Comparison of ENCODE assay signal across 18 cellular contexts in genomic region chr6:106569444-106569843, GRCh38. TPM values are rescaled to one million over a fixed set of nuclear protein-coding genes. Genes with fewer than 3 reads are reported as not detected.
A peak's percentile ranks its signal among the peaks of the same experiment; 100 is the strongest.
DNase-seq lines count a peak whose midpoint lies in the region; ATAC-seq and TF ChIP-seq lines count a peak whose summit lies in the region.
"Had no signal": no experiment of that assay in that cellular context is flagged by ENCODE, and none has a peak within 500 bp of the region (broad histone marks: within the 10 kb centered on the region; RNA-seq: fewer than 3 reads in every experiment).

No MANE protein-coding gene starts in this region.

- H3K4me3 ChIP-seq in esophagus muscularis mucosa (no peak overlapping the region), right cardiac atrium (ENCODE audit: low read length) (no peak overlapping the region)
- H3K4me3 ChIP-seq: GM12878 had no signal

- no peak overlapping the region for H3K4me3 Mint-ChIP-seq in T-helper 17 cell
- H3K4me3 Mint-ChIP-seq: H9 had no signal

- intact Hi-C loops in esophagus muscularis mucosa (cut with DNase I) = no loop called here
- intact Hi-C loops in Right ventricle myocardium inferior (cut with DNase I) = loop anchor here (5.0 to 10.0 kb wide), 2 partner anchors 232 to 405 kb away; partner anchors contain the start of gene CD24
- intact Hi-C loops in right cardiac atrium (cut with DNase I) = loop anchor here (5.0 to 10.0 kb wide), 2 partner anchors 122 to 235 kb away; no protein-coding TSS in a partner anchor

- no peak for TF ChIP-seq POLR2A in esophagus muscularis mucosa (IDR thresholded peaks at IDR 0.05; ENCODE audit: low read depth)

- H3K27me3 ChIP-seq in esophagus muscularis mucosa = no peaks in the 10 kb centered on the region
- H3K27me3 ChIP-seq in right cardiac atrium (ENCODE audit: control insufficient read depth, insufficient read depth) = no peaks in the 10 kb centered on the region
- H3K27me3 ChIP-seq: BE2C had no signal

- TF ChIP-seq CTCF in esophagus muscularis mucosa (IDR thresholded peaks at IDR 0.05) = no peak

- ATAC-seq in T-helper 17 cell = no peak
- ATAC-seq in Right ventricle myocardium inferior = no peak
- no peak for ATAC-seq in right cardiac atrium
- ATAC-seq: GM12878 had no signal

- H3K27me3 Mint-ChIP-seq in T-helper 17 cell = no peaks in the 10 kb centered on the region

- H3K27ac ChIP-seq in esophagus muscularis mucosa (replicated peaks in 1 of 4) (no peak overlapping the region), right cardiac atrium (ENCODE audit: low read length) (no peak overlapping the region)
- H3K27ac ChIP-seq: KMS-11 had no signal

- DNase-seq in AG20443 (ENCODE audit: low spot score) (peak; percentile 39), ELR (ENCODE audit: low read depth) (peak; percentile 64), T-helper 17 cell (no peak), esophagus muscularis mucosa (ENCODE audit: extremely low spot score) (peak; percentile 12), NCI-H2171 treated with DMSO at 0.1 percent for 48 hours (lab: John Stamatoyannopoulos, UW) (no peak), NCI-H82 (lab: John Stamatoyannopoulos, UW) (no peak), Right ventricle myocardium inferior (ENCODE audit: missing footprints) (no peak), right cardiac atrium (no peak)
- DNase-seq: BE2C, H9, NCI-H1105, NCI-H2029 treated with DMSO at 0.1 percent for 48 hours, NCI-H345, NCI-H524, NCI-H774, Right ventricle myocardium superior had no signal

- no peak for TF ChIP-seq EP300 in esophagus muscularis mucosa (IDR thresholded peaks at IDR 0.05)

- H3K36me3 ChIP-seq in esophagus muscularis mucosa = peaks cover 7 to 48% (median 21%) of the 10 kb centered on the region in 4 donors

- H3K4me1 Mint-ChIP-seq in T-helper 17 cell = peaks cover 7% of the 10 kb centered on the region

- H3K36me3 Mint-ChIP-seq in T-helper 17 cell (ENCODE audit: low read depth) = peaks cover 8% of the 10 kb centered on the region

- WGBS in esophagus muscularis mucosa = 97% methylated on average over 3 of the region's 3 CpGs
- WGBS in right cardiac atrium = 98% methylated on average over 3 of the region's 3 CpGs

- H3K9me3 ChIP-seq in T-helper 17 cell (ENCODE audit: control insufficient read depth, low read length, poor library complexity, severe bottlenecking) = no peaks in the 10 kb centered on the region
- H3K9me3 ChIP-seq in esophagus muscularis mucosa = no peaks in the 10 kb centered on the region
- no peaks in the 10 kb centered on the region for H3K9me3 ChIP-seq in right cardiac atrium (ENCODE audit: control insufficient read depth, low read length)
- H3K9me3 ChIP-seq: BE2C had no signal

- peak overlapping the region; percentile 21 for H3K27ac Mint-ChIP-seq in T-helper 17 cell

- H3K4me1 ChIP-seq in esophagus muscularis mucosa (peaks cover 0 to 3% (median 0%) of the 10 kb centered on the region in 4 donors), right cardiac atrium (ENCODE audit: control insufficient read depth, insufficient read depth, low read length) (no peaks in the 10 kb centered on the region)
- H3K4me1 ChIP-seq: BE2C had no signal

RNA-seq across cellular contexts. Expression of gene RTN4IP1, which starts 59.9 kb away (rescaled TPM):
- total RNA-seq in T-helper 17 cell (1 to 10 TPM; 3.1 to 5.4 TPM), esophagus muscularis mucosa (1 to 10 TPM; 2.3 to 6.2 (median 4.9) TPM), Right ventricle myocardium inferior (17.0 TPM), right cardiac atrium (10 to 100 TPM in 3 of 4 donors, 1 to 10 TPM in 1; 9.5 to 15.7 (median 11.8) TPM)
- 17.4 TPM for polyA plus RNA-seq in right cardiac atrium

RNA-seq across cellular contexts. Expression of gene QRSL1, which starts 59.9 kb away (rescaled TPM):
- total RNA-seq in T-helper 17 cell (10 to 100 TPM; 11.9 to 12.5 TPM), esophagus muscularis mucosa (1 to 10 TPM; 6.7 to 9.1 (median 8.3) TPM), Right ventricle myocardium inferior (22.0 TPM), right cardiac atrium (10 to 100 TPM in 3 of 4 donors, 1 to 10 TPM in 1; 9.6 to 17.9 (median 12.0) TPM)
- polyA plus RNA-seq in right cardiac atrium = 10.4 TPM

Comparison
In these comparisons a context has a peak if more than half of its experiments do, and no peak if none do; other contexts are left out.
1. DNase-seq: peak in AG20443 (single experiment), ELR (single experiment) and esophagus muscularis mucosa (single experiment); none in T-helper 17 cell (0 of 3), NCI-H2171 treated with DMSO at 0.1 percent for 48 hours (single experiment), NCI-H82 (single experiment), Right ventricle myocardium inferior (single experiment) and right cardiac atrium (0 of 3).